9 cellular contexts compared by ENCODE assay signal in the genomic region with DNA sequence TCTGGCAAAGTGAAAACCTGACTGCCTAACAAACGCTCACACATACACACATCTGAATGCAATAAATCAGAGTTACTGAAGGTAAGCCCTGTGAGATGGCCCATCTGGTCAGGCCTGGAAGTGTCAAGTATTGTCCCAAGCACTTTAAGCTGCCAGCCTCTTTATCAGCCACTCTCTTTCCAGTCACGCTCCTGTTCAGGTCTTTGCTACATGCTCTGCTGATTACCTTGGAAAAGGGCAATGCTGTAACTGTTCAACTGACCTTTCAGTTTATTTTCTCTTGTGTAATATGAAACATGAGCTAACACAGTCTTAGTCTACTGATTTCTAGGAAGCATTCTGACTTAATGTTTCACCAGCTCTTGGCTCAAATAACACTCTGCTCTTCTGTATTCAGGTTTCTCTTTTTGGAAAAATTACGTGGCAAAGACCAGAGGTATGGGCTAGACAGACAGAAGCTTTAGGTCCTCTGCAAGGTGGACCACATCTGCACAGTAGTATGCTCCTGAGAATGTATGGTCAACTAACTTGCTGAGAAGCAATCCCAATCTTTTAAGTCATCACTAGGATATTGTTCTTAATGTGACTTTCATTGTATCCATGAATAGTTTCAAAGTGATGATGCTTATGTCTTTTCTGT. TPM values are rescaled to one million over a fixed set of nuclear protein-coding genes. Genes with fewer than 3 reads are reported as not detected.
DNase-seq lines count a peak whose midpoint lies in the region; ATAC-seq and TF ChIP-seq lines count a peak whose summit lies in the region.
"Had no signal": no experiment of that assay in that cellular context is flagged by ENCODE, and none has a peak within 500 bp of the region (broad histone marks: within the 10 kb centered on the region; RNA-seq: fewer than 3 reads in every experiment).

No MANE protein-coding gene starts in this region.

- peak overlapping the region; percentile 68 for H3K27ac Mint-ChIP-seq in progenitor cell of endocrine pancreas

- no peak for ATAC-seq in HG03139 (IDR thresholded peaks at IDR 0.05; ENCODE audit: unreplicated experiment)

- H3K4me2 ChIP-seq in GM23248 (ENCODE audit: unreplicated experiment) (peak overlapping the region; percentile 27), smooth muscle cell (no peak overlapping the region)

- H3K4me1 Mint-ChIP-seq in progenitor cell of endocrine pancreas (ENCODE audit: low read depth), result peaks cover 8% of the 10 kb centered on the region

- peak; percentile 64 for DNase-seq in GM23248
- DNase-seq in NCI-H69 (lab: John Stamatoyannopoulos, UW), result peak; percentile 67
- DNase-seq in glomerular visceral epithelial cell (ENCODE audit: extremely low spot score), result peak; percentile 78
- no peak for DNase-seq in progenitor cell of endocrine pancreas (ENCODE audit: low spot score, unreplicated experiment)
- no peak for DNase-seq in KG1 (lab: John Stamatoyannopoulos, UW)
- DNase-seq in activated CD4-positive, alpha-beta T cell treated with anti-CD3 and anti-CD28 coated beads for 4 hours, result no peak
- DNase-seq in smooth muscle cell (lab: John Stamatoyannopoulos, UW; ENCODE audit: unreplicated experiment), result no peak

- no peak for TF ChIP-seq CTCF in progenitor cell of endocrine pancreas (IDR thresholded peaks at IDR 0.05; ENCODE audit: unreplicated experiment)
- no peak for TF ChIP-seq CTCF in smooth muscle cell (IDR thresholded peaks at IDR 0.05; ENCODE audit: borderline replicate concordance, insufficient read depth, poor library complexity, severe bottlenecking)

- H3F3A ChIP-seq in GM23248 (ENCODE audit: insufficient read depth), result peaks cover 40% of the 10 kb centered on the region
- H3F3A ChIP-seq in smooth muscle cell (ENCODE audit: low read depth), result no peaks in the 10 kb centered on the region

- 95 to 97% methylated on average over 3 of the region's 3 CpGs for WGBS in GM23248 (ENCODE audit: low coverage in 1 of 2, low lambda C conversion rate in 2 of 2, missing lambda C conversion rate in 2 of 2), 2 experiments
- 79% methylated on average over 3 of the region's 3 CpGs for WGBS in smooth muscle cell (ENCODE audit: low lambda C conversion rate)

- H3K4me3 ChIP-seq in GM23248 (0 out of 2 replicates have a peak overlapping the region, but pooled peaks have one; percentile 1), smooth muscle cell (no peak overlapping the region)
- H3K4me3 ChIP-seq: thoracic aorta had no signal

- no peaks in the 10 kb centered on the region for H3K9me2 ChIP-seq in GM23248 (ENCODE audit: insufficient read depth)

- H3K79me2 ChIP-seq in GM23248 (ENCODE audit: insufficient read depth), result peaks cover 96% of the 10 kb centered on the region
- H3K79me2 ChIP-seq in smooth muscle cell (ENCODE audit: low read depth), result peaks cover 9% of the 10 kb centered on the region

- in situ Hi-C loops in GM23248 (cut with MboI), result no loop called here

- H3K9me3 ChIP-seq in GM23248 (ENCODE audit: low read depth), result no peaks in the 10 kb centered on the region
- H3K9me3 ChIP-seq in smooth muscle cell (replicated peaks; ENCODE audit: low read depth), result no peaks in the 10 kb centered on the region
- H3K9me3 ChIP-seq: thoracic aorta had no signal

- H3K27ac ChIP-seq in GM23248 (peak overlapping the region; percentile 41), smooth muscle cell (ENCODE audit: low read depth) (no peak overlapping the region)

- no peak overlapping the region for H3K9ac ChIP-seq in GM23248
- H3K9ac ChIP-seq in smooth muscle cell (ENCODE audit: low read depth), result no peak overlapping the region

- H2AFZ ChIP-seq in GM23248 (no peak overlapping the region), smooth muscle cell (ENCODE audit: low read depth) (no peak overlapping the region)

- H4K20me1 ChIP-seq in GM23248 (ENCODE audit: insufficient read depth) (no peaks in the 10 kb centered on the region), smooth muscle cell (ENCODE audit: low read depth) (peaks cover 4% of the 10 kb centered on the region)

- H3K4me1 ChIP-seq in GM23248 (ENCODE audit: insufficient read depth) (peaks cover 18% of the 10 kb centered on the region), smooth muscle cell (ENCODE audit: low read depth) (no peaks in the 10 kb centered on the region)

- H3K36me3 Mint-ChIP-seq in progenitor cell of endocrine pancreas (ENCODE audit: insufficient read depth), result no peaks in the 10 kb centered on the region

- H3K9me3 Mint-ChIP-seq in progenitor cell of endocrine pancreas (ENCODE audit: low read depth), result no peaks in the 10 kb centered on the region

- no peak overlapping the region for H3K4me3 Mint-ChIP-seq in progenitor cell of endocrine pancreas (ENCODE audit: low read depth)

- no peaks in the 10 kb centered on the region for H3K27me3 Mint-ChIP-seq in progenitor cell of endocrine pancreas

- H3K27me3 ChIP-seq in GM23248 (replicated peaks; ENCODE audit: insufficient read depth) (no peaks in the 10 kb centered on the region), smooth muscle cell (ENCODE audit: low read depth) (no peaks in the 10 kb centered on the region)

- H3K36me3 ChIP-seq in GM23248 (ENCODE audit: low read depth) (0 out of 2 replicates have a peak, but pooled peaks cover 6% of the 10 kb centered on the region), smooth muscle cell (ENCODE audit: low read depth) (no peaks in the 10 kb centered on the region)
- H3K36me3 ChIP-seq: thoracic aorta had no signal

RNA-seq across cellular contexts. Expression of a gene that starts 44.5 kb away (rescaled TPM):
- total RNA-seq in GM23248 (2014; rRNA removed; shearing (Covaris generic)), result 164 and 166 TPM in 2 replicates
- 130 and 135 TPM in 2 replicates for polyA plus RNA-seq in GM23248 (2016; fragmentation: Nextera tagmentation; extraction: Ambion mirVana)
- 10.6 and 10.9 TPM in 2 replicates for total RNA-seq in progenitor cell of endocrine pancreas
- total RNA-seq in smooth muscle cell, result 50.8 and 52.4 TPM in 2 replicates
- 23.4 and 36.2 TPM in 2 replicates for polyA plus RNA-seq in smooth muscle cell

Comparison
In these comparisons a context has a peak if more than half of its experiments do, and no peak if none do; other contexts are left out.
1. DNase-seq: peak in GM23248 (single experiment), NCI-H69 (single experiment) and glomerular visceral epithelial cell (single experiment); none in progenitor cell of endocrine pancreas (single experiment), KG1 (single experiment), activated CD4-positive, alpha-beta T cell treated with anti-CD3 and anti-CD28 coated beads for 4 hours (0 of 2) and smooth muscle cell (single experiment).